8 cellular contexts compared by ENCODE assay signal in genomic region chr7:42931834-42932651, GRCh38. TPM values are rescaled to one million over a fixed set of nuclear protein-coding genes. Genes with fewer than 3 reads are reported as not detected.
A peak's percentile ranks its signal among the peaks of the same experiment; 100 is the strongest.
DNase-seq lines count a peak whose midpoint lies in the region; ATAC-seq lines count a peak whose summit lies in the region.

Gene MRPL32, plus strand, starts transcription at chr7:42932376. Its CDS starts 11 bp downstream, at chr7:42932387.
Gene PSMA2, minus strand, starts transcription at chr7:42932174. Its CDS starts 16 bp downstream, at chr7:42932158.

- ATAC-seq in HG02610 (IDR thresholded peaks at IDR 0.05; ENCODE audit: unreplicated experiment), result peak; percentile 99
- ATAC-seq in activated naive CD4-positive, alpha-beta T cell treated with anti-CD3 and anti-CD28 coated beads, Interleukin-2, amount 50 U/mL, for 72 hours, result peak; percentile 100

- peaks cover 30 to 44% of the 10 kb centered on the region in 2 donors for H3K36me3 Mint-ChIP-seq in activated naive CD4-positive, alpha-beta T cell treated with anti-CD3 and anti-CD28 coated beads, Interleukin-2, amount 50 U/mL, for 72 hours

- peak within 1 kb of the TSS; percentile 97 to 100 for H3K27ac Mint-ChIP-seq in activated naive CD4-positive, alpha-beta T cell treated with anti-CD3 and anti-CD28 coated beads, Interleukin-2, amount 50 U/mL, for 72 hours

- DNase-seq in NCI-H1092 treated with DMSO at 0.1 percent for 48 hours (lab: John Stamatoyannopoulos, UW), result peak; percentile 99
- DNase-seq in SKM-1 (lab: John Stamatoyannopoulos, UW; ENCODE audit: unreplicated experiment), result peak; percentile 99
- peak; percentile 86 to 96 for DNase-seq in activated naive CD4-positive, alpha-beta T cell treated with anti-CD3 and anti-CD28 coated beads, Interleukin-2, amount 50 U/mL, for 72 hours (ENCODE audit: low spot score in 2 of 2)
- DNase-seq in glomerular endothelial cell (ENCODE audit: extremely low read depth, low read depth, low spot score), result peak; percentile 92
- DNase-seq in occipital lobe (lab: John Stamatoyannopoulos, UW), result peak; percentile 96

- H3K4me3 ChIP-seq in GM08714 (ENCODE audit: low read length), result peak within 1 kb of the TSS; percentile 95

- peak within 1 kb of the TSS; percentile 42 for H3K27ac ChIP-seq in temporal lobe (ENCODE audit: low read depth, low read length)

- H3K9me3 Mint-ChIP-seq in activated naive CD4-positive, alpha-beta T cell treated with anti-CD3 and anti-CD28 coated beads, Interleukin-2, amount 50 U/mL, for 72 hours, result no peaks in the 10 kb centered on the region

RNA-seq across cellular contexts. Expression of gene MRPL32, which starts in this region (rescaled TPM):
- total RNA-seq in activated naive CD4-positive, alpha-beta T cell treated with anti-CD3 and anti-CD28 coated beads, Interleukin-2, amount 50 U/mL, for 72 hours, result 10 to 100 TPM; 57.2 to 68.4 TPM
- 55.9 and 58.5 TPM in 2 replicates for total RNA-seq in glomerular endothelial cell
- total RNA-seq in occipital lobe, result 50.8 TPM
- total RNA-seq in temporal lobe, result 29.5 TPM

RNA-seq across cellular contexts. Expression of gene PSMA2, which starts in this region (rescaled TPM):
- total RNA-seq in activated naive CD4-positive, alpha-beta T cell treated with anti-CD3 and anti-CD28 coated beads, Interleukin-2, amount 50 U/mL, for 72 hours, result 100 to 1,000 TPM; 189 to 198 TPM
- total RNA-seq in glomerular endothelial cell, result 56.6 and 86.4 TPM in 2 replicates
- 51.2 TPM for total RNA-seq in occipital lobe
- 36.1 TPM for total RNA-seq in temporal lobe

Comparison
In these comparisons a context has a peak if more than half of its experiments do, and no peak if none do; other contexts are left out.
1. Peak in every context shown above with its lines: DNase-seq, ATAC-seq, H3K4me3 ChIP-seq and H3K27ac ChIP-seq.